Comparison of ENCODE assay signal across 12 cellular contexts in the genomic region with DNA sequence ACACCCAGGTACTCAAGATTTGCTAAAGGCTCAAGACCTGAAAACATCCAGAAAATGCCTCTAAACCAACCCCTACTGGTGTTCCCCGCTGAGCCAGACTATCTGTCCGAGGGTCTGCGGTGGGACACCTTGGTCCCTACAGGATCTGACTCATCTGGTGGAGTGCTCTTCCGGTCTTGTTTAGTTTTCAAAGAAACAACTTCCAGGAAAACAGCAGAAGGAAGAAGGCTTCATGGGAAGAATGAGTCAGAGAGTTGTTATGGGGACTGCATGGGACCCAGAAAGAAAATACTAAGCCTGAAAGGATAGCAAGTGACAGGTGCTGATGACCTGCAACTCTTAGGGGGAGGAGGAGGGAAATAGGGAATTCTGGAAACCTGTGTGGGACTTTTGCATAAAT. TPM values are rescaled to one million over a fixed set of nuclear protein-coding genes. Genes with fewer than 3 reads are reported as not detected.
A peak's percentile ranks its signal among the peaks of the same experiment; 100 is the strongest.
DNase-seq lines count a peak whose midpoint lies in the region; ATAC-seq and TF ChIP-seq lines count a peak whose summit lies in the region.
"Had no signal": no experiment of that assay in that cellular context is flagged by ENCODE, and none has a peak within 500 bp of the region (broad histone marks: within the 10 kb centered on the region; RNA-seq: fewer than 3 reads in every experiment).

No MANE protein-coding gene starts in this region.

- no peaks in the 10 kb centered on the region for H3K27me3 ChIP-seq in GM23338 (ENCODE audit: insufficient read depth)

- H3K27ac Mint-ChIP-seq in activated CD4-positive, alpha-beta T cell treated with anti-CD3 and anti-CD28 coated beads for 36 hours: peak overlapping the region; percentile 93
- H3K27ac Mint-ChIP-seq in activated naive CD8-positive, alpha-beta T cell treated with anti-CD3 and anti-CD28 coated beads for 36 hours: peak overlapping the region; percentile 78
- H3K27ac Mint-ChIP-seq in GM23338: no peak overlapping the region

- no peaks in the 10 kb centered on the region for H3K36me3 ChIP-seq in GM23338 (ENCODE audit: insufficient read depth)

- intact Hi-C loops in activated CD4-positive, alpha-beta T cell treated with anti-CD3 and anti-CD28 coated beads for 36 hours (cut with DNase I, micrococcal nuclease): no loop called here

- TF ChIP-seq CTCF in GM23338 (conservative IDR thresholded peaks at IDR 0.05; ENCODE audit: low read depth in 2 of 2): no peak

- no peak overlapping the region for H3K4me3 Mint-ChIP-seq in activated CD4-positive, alpha-beta T cell treated with anti-CD3 and anti-CD28 coated beads for 36 hours
- no peak overlapping the region for H3K4me3 Mint-ChIP-seq in activated naive CD8-positive, alpha-beta T cell treated with anti-CD3 and anti-CD28 coated beads for 36 hours
- no peak overlapping the region; the same call in 2 of the 3 replicates for H3K4me3 Mint-ChIP-seq in GM23338

- no peaks in the 10 kb centered on the region for H3K9me3 Mint-ChIP-seq in activated CD4-positive, alpha-beta T cell treated with anti-CD3 and anti-CD28 coated beads for 36 hours (ENCODE audit: low read depth)
- no peaks in the 10 kb centered on the region for H3K9me3 Mint-ChIP-seq in activated naive CD8-positive, alpha-beta T cell treated with anti-CD3 and anti-CD28 coated beads for 36 hours
- no peaks in the 10 kb centered on the region; the same call in none of the 3 replicates for H3K9me3 Mint-ChIP-seq in GM23338

- no peak overlapping the region for H2AFZ ChIP-seq in GM23338

- H3K4me3 ChIP-seq in GM23338: no peak overlapping the region

- no peak overlapping the region for H3K27ac ChIP-seq in GM23338 (ENCODE audit: low read depth)

- CTCF ChIA-PET in activated CD4-positive, alpha-beta T cell treated with anti-CD3 and anti-CD28 coated beads for 36 hours (lab: Charles Lee): interaction anchor here (1.0 kb wide), 1 partner anchor 10 kb away, joined by 3 read pairs; no protein-coding TSS in a partner anchor

- POLR2A ChIA-PET in activated CD4-positive, alpha-beta T cell treated with anti-CD3 and anti-CD28 coated beads for 36 hours (lab: Charles Lee): interaction anchor here (1.0 kb wide), 1 partner anchor 11 kb away, joined by 3 read pairs; no protein-coding TSS in a partner anchor

- no peaks in the 10 kb centered on the region for H3K79me2 ChIP-seq in GM23338 (replicated peaks; ENCODE audit: insufficient read depth)

- H3K9me2 ChIP-seq in GM23338 (ENCODE audit: insufficient read depth): no peaks in the 10 kb centered on the region

- no peaks in the 10 kb centered on the region for H3K36me3 Mint-ChIP-seq in activated CD4-positive, alpha-beta T cell treated with anti-CD3 and anti-CD28 coated beads for 36 hours (ENCODE audit: low read depth)
- peaks cover 3% of the 10 kb centered on the region for H3K36me3 Mint-ChIP-seq in activated naive CD8-positive, alpha-beta T cell treated with anti-CD3 and anti-CD28 coated beads for 36 hours
- no peaks in the 10 kb centered on the region for H3K36me3 Mint-ChIP-seq in GM23338 (ENCODE audit: low read depth)

- no peak for DNase-seq in activated CD4-positive, alpha-beta T cell treated with anti-CD3 and anti-CD28 coated beads for 36 hours
- no peak for DNase-seq in activated CD4-positive, alpha-beta T cell treated with anti-CD3 and anti-CD28 coated beads, Interleukin-2, amount 50 U/mL, for 48 hours
- DNase-seq in LHCN-M2 (ENCODE audit: low read depth) (peak; percentile 47), myocyte (ENCODE audit: low read depth) (peak; percentile 31), GM23338 (ENCODE audit: low spot score) (no peak), DMS153 (lab: John Stamatoyannopoulos, UW) (no peak), COLO668 (lab: John Stamatoyannopoulos, UW; ENCODE audit: unreplicated experiment) (no peak)
- peak; percentile 32 for DNase-seq in activated naive CD8-positive, alpha-beta T cell treated with anti-CD3 and anti-CD28 coated beads for 36 hours
- DNase-seq: activated CD4-positive, alpha-beta T cell treated with anti-CD3 and anti-CD28 coated beads, Interleukin-2, amount 50 U/mL, for 1 hour; amygdala; NCI-H1694; NCI-H748 treated with DMSO at 0.1 percent for 48 hours had no signal

- peaks cover 9% of the 10 kb centered on the region; the same call in 1 of the 2 replicates for H3F3A ChIP-seq in GM23338 (replicated peaks; ENCODE audit: low read depth)

- no peaks in the 10 kb centered on the region for H4K20me1 ChIP-seq in GM23338 (replicated peaks; ENCODE audit: insufficient read depth)

- H3K4me1 ChIP-seq in GM23338 (ENCODE audit: insufficient read depth): peaks cover 27% of the 10 kb centered on the region

- H3K4me2 ChIP-seq in GM23338: no peak overlapping the region

- no peaks in the 10 kb centered on the region for H3K27me3 Mint-ChIP-seq in activated CD4-positive, alpha-beta T cell treated with anti-CD3 and anti-CD28 coated beads for 36 hours
- H3K27me3 Mint-ChIP-seq in activated naive CD8-positive, alpha-beta T cell treated with anti-CD3 and anti-CD28 coated beads for 36 hours: no peaks in the 10 kb centered on the region
- H3K27me3 Mint-ChIP-seq in GM23338 (ENCODE audit: insufficient read depth, low read depth, poor library complexity): peaks cover 25% of the 10 kb centered on the region

- peaks cover 60% of the 10 kb centered on the region for H3K4me1 Mint-ChIP-seq in activated CD4-positive, alpha-beta T cell treated with anti-CD3 and anti-CD28 coated beads for 36 hours
- H3K4me1 Mint-ChIP-seq in activated naive CD8-positive, alpha-beta T cell treated with anti-CD3 and anti-CD28 coated beads for 36 hours: peaks cover 48% of the 10 kb centered on the region
- H3K4me1 Mint-ChIP-seq in GM23338: peaks cover 55% of the 10 kb centered on the region

- peak; percentile 28 for ATAC-seq in activated CD4-positive, alpha-beta T cell treated with anti-CD3 and anti-CD28 coated beads for 36 hours
- no peak for ATAC-seq in GM23338

TF ChIP-seq in GM23338, 12 proteins besides CTCF, POLR2A, EP300 and RAD21:
- no peak for TF ChIP-seq NANOG (IDR thresholded peaks at IDR 0.05; ENCODE audit: borderline replicate concordance)
- TF ChIP-seq ZNF114 (CRISPR knock-in tag; IDR thresholded peaks at IDR 0.05): no peak
- no peak for TF ChIP-seq EZH2phosphoT487 (IDR thresholded peaks at IDR 0.05; ENCODE audit: unreplicated experiment)
- TF ChIP-seq CREB1 (CRISPR knock-in tag; IDR thresholded peaks at IDR 0.05; ENCODE audit: low read depth): no peak
- TF ChIP-seq, protein P1, sequence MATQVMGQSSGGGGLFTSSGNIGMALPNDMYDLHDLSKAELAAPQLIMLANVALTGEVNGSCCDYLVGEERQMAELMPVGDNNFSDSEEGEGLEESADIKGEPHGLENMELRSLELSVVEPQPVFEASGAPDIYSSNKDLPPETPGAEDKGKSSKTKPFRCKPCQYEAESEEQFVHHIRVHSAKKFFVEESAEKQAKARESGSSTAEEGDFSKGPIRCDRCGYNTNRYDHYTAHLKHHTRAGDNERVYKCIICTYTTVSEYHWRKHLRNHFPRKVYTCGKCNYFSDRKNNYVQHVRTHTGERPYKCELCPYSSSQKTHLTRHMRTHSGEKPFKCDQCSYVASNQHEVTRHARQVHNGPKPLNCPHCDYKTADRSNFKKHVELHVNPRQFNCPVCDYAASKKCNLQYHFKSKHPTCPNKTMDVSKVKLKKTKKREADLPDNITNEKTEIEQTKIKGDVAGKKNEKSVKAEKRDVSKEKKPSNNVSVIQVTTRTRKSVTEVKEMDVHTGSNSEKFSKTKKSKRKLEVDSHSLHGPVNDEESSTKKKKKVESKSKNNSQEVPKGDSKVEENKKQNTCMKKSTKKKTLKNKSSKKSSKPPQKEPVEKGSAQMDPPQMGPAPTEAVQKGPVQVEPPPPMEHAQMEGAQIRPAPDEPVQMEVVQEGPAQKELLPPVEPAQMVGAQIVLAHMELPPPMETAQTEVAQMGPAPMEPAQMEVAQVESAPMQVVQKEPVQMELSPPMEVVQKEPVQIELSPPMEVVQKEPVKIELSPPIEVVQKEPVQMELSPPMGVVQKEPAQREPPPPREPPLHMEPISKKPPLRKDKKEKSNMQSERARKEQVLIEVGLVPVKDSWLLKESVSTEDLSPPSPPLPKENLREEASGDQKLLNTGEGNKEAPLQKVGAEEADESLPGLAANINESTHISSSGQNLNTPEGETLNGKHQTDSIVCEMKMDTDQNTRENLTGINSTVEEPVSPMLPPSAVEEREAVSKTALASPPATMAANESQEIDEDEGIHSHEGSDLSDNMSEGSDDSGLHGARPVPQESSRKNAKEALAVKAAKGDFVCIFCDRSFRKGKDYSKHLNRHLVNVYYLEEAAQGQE (IDR thresholded peaks at IDR 0.05; ENCODE audit: unreplicated experiment): no peak

RNA-seq across cellular contexts. Expression of a gene that starts 41.3 kb away (rescaled TPM):
- 10 to 100 TPM; 74.4 to 77.7 TPM for total RNA-seq in activated CD4-positive, alpha-beta T cell treated with anti-CD3 and anti-CD28 coated beads for 36 hours
- total RNA-seq in LHCN-M2 (2014; rRNA removed) (8.3 and 9.4 TPM in 2 replicates), myocyte (6.1 and 6.2 TPM in 2 replicates)
- polyA plus RNA-seq in LHCN-M2 (2012): 8.4 TPM
- 10 to 100 TPM; 58.2 to 58.4 TPM for total RNA-seq in activated naive CD8-positive, alpha-beta T cell treated with anti-CD3 and anti-CD28 coated beads for 36 hours
- polyA plus RNA-seq in myocyte (2012): 10.3 TPM
- total RNA-seq in GM23338 (2014; rRNA removed; shearing (Covaris generic)): 37.9 and 43.0 TPM in 2 replicates
- polyA plus RNA-seq in GM23338 (2016; fragmentation: Nextera tagmentation; extraction: Ambion mirVana): 38.4 and 39.6 TPM in 2 replicates

Comparison
In these comparisons a context has a peak if more than half of its experiments do, and no peak if none do; other contexts are left out.
1. DNase-seq: peak in LHCN-M2 (single experiment), activated naive CD8-positive, alpha-beta T cell treated with anti-CD3 and anti-CD28 coated beads for 36 hours (single experiment) and myocyte (single experiment); none in activated CD4-positive, alpha-beta T cell treated with anti-CD3 and anti-CD28 coated beads for 36 hours (single experiment), activated CD4-positive, alpha-beta T cell treated with anti-CD3 and anti-CD28 coated beads, Interleukin-2, amount 50 U/mL, for 48 hours (0 of 2), GM23338 (single experiment), DMS153 (single experiment) and COLO668 (single experiment).